In the genomic region with DNA sequence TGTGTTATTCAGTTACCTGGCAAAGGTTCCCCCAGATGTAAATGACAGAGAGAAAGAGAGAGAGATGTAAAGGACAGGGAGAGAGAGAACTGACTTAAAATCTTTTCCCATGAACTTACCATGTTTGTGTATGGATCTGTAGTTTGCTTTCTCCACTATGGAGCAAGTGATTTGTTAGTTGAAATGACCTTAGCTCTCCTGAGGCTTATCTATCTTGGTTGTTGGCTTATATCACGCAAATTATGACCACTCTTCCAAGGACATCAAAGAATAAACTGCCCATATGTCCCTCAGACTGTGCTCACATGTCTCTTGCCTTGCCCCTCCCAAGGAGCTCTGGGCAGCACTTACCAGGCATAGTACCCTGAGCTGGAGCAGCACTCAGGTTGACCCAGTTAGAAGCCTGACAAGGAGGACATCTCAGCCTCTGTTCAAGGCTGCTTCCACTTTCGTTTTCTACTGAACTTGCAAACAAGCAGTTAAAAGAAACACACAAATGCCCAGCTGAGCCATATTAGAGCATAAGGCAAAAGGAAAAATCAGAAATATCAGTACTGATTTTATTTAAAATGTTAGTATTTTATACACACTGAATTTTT, we compare ENCODE assay signal across 9 cellular contexts.
A peak's percentile ranks its signal among the peaks of the same experiment; 100 is the strongest.
DNase-seq lines count a peak whose midpoint lies in the region; ATAC-seq and TF ChIP-seq lines count a peak whose summit lies in the region.
"Had no signal": no experiment of that assay in that cellular context is flagged by ENCODE, and none has a peak within 500 bp of the region (broad histone marks: within the 10 kb centered on the region; RNA-seq: fewer than 3 reads in every experiment).

No MANE protein-coding gene starts in this region.

- TF ChIP-seq CTCF in Calu3 (IDR thresholded peaks at IDR 0.05; ENCODE audit: unreplicated experiment) (no peak), heart right ventricle (IDR thresholded peaks at IDR 0.05) (no peak), BE2C (IDR thresholded peaks at IDR 0.05; ENCODE audit: low read depth, low read length) (no peak)

- ATAC-seq in GM19372 (IDR thresholded peaks at IDR 0.05; ENCODE audit: low read depth, unreplicated experiment) (peak; percentile 93), HG03378 (IDR thresholded peaks at IDR 0.05; ENCODE audit: unreplicated experiment) (peak; percentile 88), heart right ventricle (no peak), aorta (ENCODE audit: low FRiP score) (no peak)

- DNase-seq in Calu3 (no peak), amniotic epithelial cell (ENCODE audit: low read depth) (peak; percentile 38), NCI-H524 treated with DMSO at 0.1 percent for 48 hours (lab: John Stamatoyannopoulos, UW) (no peak), heart right ventricle (no peak), BE2C (no peak), aorta (no peak)

- peaks cover 9% of the 10 kb centered on the region for H3K4me1 Mint-ChIP-seq in Calu3 (ENCODE audit: low read depth, unreplicated experiment)

- intact Hi-C loops in Calu3 (cut with micrococcal nuclease; ENCODE audit: unreplicated experiment): no loop called here
- intact Hi-C loops in heart right ventricle (cut with DNase I): no loop called here
- intact Hi-C loops in aorta (cut with DNase I): no loop called here

- BruUV-seq in Calu3 (replicated peaks; lab: Mats Ljungman, UMichigan): no TSS peak

- no peaks in the 10 kb centered on the region for H3K4me1 ChIP-seq in heart right ventricle
- no peaks in the 10 kb centered on the region for H3K4me1 ChIP-seq in BE2C
- no peaks in the 10 kb centered on the region for H3K4me1 ChIP-seq in aorta (ENCODE audit: control insufficient read depth in 1 of 2, insufficient read depth in 2 of 2, low read length in 2 of 2)

- peak overlapping the region; percentile 34 for H3K4me3 Mint-ChIP-seq in Calu3 (ENCODE audit: low read depth, unreplicated experiment)
- H3K4me3 Mint-ChIP-seq: dendritic cell treated with granulocyte-macrophage colony-stimulating factor and Interleukin-4, amounts not matched to agents 40 ng/mL and 50 ng/mL, for 4 days had no signal

- H3K27ac ChIP-seq in heart right ventricle (no peak overlapping the region), aorta (ENCODE audit: low read depth in 1 of 2, low read length in 2 of 2) (no peak overlapping the region)

- H3K36me3 Mint-ChIP-seq in Calu3 (ENCODE audit: insufficient read depth, unreplicated experiment): no peaks in the 10 kb centered on the region

- no peak overlapping the region for H3K27ac Mint-ChIP-seq in Calu3 (ENCODE audit: unreplicated experiment)
- H3K27ac Mint-ChIP-seq: dendritic cell treated with granulocyte-macrophage colony-stimulating factor and Interleukin-4, amounts not matched to agents 40 ng/mL and 50 ng/mL, for 4 days had no signal

- CTCF ChIA-PET in Calu3 (lab: Charles Lee): no interaction called here

- H3K4me3 ChIP-seq in heart right ventricle: no peak overlapping the region
- H3K4me3 ChIP-seq in BE2C (ENCODE audit: low read depth, low read length): no peak overlapping the region
- no peak overlapping the region for H3K4me3 ChIP-seq in aorta (ENCODE audit: low read length in 2 of 2)

- H3K36me3 ChIP-seq in heart right ventricle (no peaks in the 10 kb centered on the region), BE2C (no peaks in the 10 kb centered on the region), aorta (ENCODE audit: control insufficient read depth in 1 of 2, insufficient read depth in 2 of 2, low read length in 1 of 2) (no peaks in the 10 kb centered on the region)

- WGBS in heart right ventricle, 2 donors: 50 to 53% methylated on average over 2 of the region's 2 CpGs
- WGBS in aorta, 2 donors: 16 to 20% methylated on average over 2 of the region's 2 CpGs

- H3K9me3 Mint-ChIP-seq in Calu3 (ENCODE audit: low read depth, unreplicated experiment): no peaks in the 10 kb centered on the region
- H3K9me3 Mint-ChIP-seq: dendritic cell treated with granulocyte-macrophage colony-stimulating factor and Interleukin-4, amounts not matched to agents 40 ng/mL and 50 ng/mL, for 4 days had no signal

- peaks cover 62% of the 10 kb centered on the region for H3K27me3 Mint-ChIP-seq in Calu3 (ENCODE audit: unreplicated experiment)

- H3K27me3 ChIP-seq in heart right ventricle (peaks cover 0 to 46% (median 17%) of the 10 kb centered on the region in 7 donors), BE2C (no peaks in the 10 kb centered on the region), aorta (ENCODE audit: control insufficient read depth in 1 of 2, insufficient read depth in 2 of 2, low read length in 1 of 2) (no peaks in the 10 kb centered on the region)

- H3K9me3 ChIP-seq in heart right ventricle (no peaks in the 10 kb centered on the region), BE2C (no peaks in the 10 kb centered on the region), aorta (ENCODE audit: control insufficient read depth, low read length) (no peaks in the 10 kb centered on the region)

Comparison
In these comparisons a context has a peak if more than half of its experiments do, and no peak if none do; other contexts are left out.
1. ATAC-seq: peak in GM19372 (single experiment) and HG03378 (single experiment); none in heart right ventricle (0 of 8) and aorta (single experiment).